Comparison of ENCODE assay signal across 1 cellular context in the genomic region with DNA sequence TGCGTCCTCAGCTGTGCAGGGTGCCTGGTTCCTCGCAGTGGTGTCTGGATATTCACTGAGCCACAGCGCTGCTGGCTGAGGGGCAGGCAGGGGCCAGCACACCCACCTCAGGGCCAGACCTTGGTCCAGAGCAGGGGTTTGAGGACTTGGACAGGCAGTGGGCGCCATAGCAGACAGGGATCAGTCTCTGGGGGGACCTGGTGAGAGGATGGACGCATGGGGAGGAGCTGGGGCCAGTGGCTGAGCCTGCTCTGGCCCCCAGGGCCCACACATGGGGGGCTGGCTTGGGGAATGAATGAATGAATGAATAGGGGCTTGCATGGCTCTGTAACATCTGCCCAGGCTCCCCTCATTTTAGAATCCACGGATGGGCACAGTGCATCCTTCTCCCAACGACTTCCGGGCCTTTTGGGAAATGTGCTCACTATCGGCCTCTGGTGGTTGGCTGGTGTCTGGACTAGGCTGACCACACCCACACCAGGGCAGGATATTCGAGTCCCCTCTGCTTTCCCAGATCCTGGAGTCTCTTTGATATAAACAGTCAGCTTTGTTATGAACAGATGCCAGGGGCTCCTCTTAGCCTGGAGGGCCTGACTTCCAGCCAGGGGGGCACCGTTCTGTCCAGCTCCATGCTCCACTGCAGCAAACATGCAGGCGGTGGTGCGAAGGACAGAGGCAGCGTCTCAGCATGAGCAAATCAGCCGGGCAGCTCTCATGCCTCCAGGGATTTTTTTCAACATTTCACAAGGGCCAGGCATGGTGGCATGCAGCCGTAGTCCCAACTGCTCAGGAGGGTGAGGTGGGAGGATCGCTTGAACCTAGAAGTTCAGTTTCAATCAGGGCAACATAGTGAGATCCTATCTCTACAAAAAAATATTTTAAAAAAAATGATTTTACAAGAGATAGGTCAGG.
TF ChIP-seq lines count a peak whose summit lies in the region.

No MANE protein-coding gene starts in this region.

TF ChIP-seq in H1, 55 proteins besides CTCF, POLR2A, EP300 and RAD21 (continued from another document):
- TF ChIP-seq, protein P1, sequence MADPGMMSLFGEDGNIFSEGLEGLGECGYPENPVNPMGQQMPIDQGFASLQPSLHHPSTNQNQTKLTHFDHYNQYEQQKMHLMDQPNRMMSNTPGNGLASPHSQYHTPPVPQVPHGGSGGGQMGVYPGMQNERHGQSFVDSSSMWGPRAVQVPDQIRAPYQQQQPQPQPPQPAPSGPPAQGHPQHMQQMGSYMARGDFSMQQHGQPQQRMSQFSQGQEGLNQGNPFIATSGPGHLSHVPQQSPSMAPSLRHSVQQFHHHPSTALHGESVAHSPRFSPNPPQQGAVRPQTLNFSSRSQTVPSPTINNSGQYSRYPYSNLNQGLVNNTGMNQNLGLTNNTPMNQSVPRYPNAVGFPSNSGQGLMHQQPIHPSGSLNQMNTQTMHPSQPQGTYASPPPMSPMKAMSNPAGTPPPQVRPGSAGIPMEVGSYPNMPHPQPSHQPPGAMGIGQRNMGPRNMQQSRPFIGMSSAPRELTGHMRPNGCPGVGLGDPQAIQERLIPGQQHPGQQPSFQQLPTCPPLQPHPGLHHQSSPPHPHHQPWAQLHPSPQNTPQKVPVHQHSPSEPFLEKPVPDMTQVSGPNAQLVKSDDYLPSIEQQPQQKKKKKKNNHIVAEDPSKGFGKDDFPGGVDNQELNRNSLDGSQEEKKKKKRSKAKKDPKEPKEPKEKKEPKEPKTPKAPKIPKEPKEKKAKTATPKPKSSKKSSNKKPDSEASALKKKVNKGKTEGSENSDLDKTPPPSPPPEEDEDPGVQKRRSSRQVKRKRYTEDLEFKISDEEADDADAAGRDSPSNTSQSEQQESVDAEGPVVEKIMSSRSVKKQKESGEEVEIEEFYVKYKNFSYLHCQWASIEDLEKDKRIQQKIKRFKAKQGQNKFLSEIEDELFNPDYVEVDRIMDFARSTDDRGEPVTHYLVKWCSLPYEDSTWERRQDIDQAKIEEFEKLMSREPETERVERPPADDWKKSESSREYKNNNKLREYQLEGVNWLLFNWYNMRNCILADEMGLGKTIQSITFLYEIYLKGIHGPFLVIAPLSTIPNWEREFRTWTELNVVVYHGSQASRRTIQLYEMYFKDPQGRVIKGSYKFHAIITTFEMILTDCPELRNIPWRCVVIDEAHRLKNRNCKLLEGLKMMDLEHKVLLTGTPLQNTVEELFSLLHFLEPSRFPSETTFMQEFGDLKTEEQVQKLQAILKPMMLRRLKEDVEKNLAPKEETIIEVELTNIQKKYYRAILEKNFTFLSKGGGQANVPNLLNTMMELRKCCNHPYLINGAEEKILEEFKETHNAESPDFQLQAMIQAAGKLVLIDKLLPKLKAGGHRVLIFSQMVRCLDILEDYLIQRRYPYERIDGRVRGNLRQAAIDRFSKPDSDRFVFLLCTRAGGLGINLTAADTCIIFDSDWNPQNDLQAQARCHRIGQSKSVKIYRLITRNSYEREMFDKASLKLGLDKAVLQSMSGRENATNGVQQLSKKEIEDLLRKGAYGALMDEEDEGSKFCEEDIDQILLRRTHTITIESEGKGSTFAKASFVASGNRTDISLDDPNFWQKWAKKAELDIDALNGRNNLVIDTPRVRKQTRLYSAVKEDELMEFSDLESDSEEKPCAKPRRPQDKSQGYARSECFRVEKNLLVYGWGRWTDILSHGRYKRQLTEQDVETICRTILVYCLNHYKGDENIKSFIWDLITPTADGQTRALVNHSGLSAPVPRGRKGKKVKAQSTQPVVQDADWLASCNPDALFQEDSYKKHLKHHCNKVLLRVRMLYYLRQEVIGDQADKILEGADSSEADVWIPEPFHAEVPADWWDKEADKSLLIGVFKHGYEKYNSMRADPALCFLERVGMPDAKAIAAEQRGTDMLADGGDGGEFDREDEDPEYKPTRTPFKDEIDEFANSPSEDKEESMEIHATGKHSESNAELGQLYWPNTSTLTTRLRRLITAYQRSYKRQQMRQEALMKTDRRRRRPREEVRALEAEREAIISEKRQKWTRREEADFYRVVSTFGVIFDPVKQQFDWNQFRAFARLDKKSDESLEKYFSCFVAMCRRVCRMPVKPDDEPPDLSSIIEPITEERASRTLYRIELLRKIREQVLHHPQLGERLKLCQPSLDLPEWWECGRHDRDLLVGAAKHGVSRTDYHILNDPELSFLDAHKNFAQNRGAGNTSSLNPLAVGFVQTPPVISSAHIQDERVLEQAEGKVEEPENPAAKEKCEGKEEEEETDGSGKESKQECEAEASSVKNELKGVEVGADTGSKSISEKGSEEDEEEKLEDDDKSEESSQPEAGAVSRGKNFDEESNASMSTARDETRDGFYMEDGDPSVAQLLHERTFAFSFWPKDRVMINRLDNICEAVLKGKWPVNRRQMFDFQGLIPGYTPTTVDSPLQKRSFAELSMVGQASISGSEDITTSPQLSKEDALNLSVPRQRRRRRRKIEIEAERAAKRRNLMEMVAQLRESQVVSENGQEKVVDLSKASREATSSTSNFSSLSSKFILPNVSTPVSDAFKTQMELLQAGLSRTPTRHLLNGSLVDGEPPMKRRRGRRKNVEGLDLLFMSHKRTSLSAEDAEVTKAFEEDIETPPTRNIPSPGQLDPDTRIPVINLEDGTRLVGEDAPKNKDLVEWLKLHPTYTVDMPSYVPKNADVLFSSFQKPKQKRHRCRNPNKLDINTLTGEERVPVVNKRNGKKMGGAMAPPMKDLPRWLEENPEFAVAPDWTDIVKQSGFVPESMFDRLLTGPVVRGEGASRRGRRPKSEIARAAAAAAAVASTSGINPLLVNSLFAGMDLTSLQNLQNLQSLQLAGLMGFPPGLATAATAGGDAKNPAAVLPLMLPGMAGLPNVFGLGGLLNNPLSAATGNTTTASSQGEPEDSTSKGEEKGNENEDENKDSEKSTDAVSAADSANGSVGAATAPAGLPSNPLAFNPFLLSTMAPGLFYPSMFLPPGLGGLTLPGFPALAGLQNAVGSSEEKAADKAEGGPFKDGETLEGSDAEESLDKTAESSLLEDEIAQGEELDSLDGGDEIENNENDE (IDR thresholded peaks at IDR 0.05; ENCODE audit: insufficient replicate concordance, low read length) = no peak
